23 cellular contexts compared by ENCODE assay signal in genomic region chr7:31372538-31372937, GRCh38. TPM values are rescaled to one million over a fixed set of nuclear protein-coding genes. Genes with fewer than 3 reads are reported as not detected.
"Had no signal": no experiment of that assay in that cellular context is flagged by ENCODE, and none has a peak within 500 bp of the region (broad histone marks: within the 10 kb centered on the region; RNA-seq: fewer than 3 reads in every experiment).

No MANE protein-coding gene starts in this region.

- H3K27ac ChIP-seq: KMS-11, SJCRH30 had no signal

- ATAC-seq: activated CD8-positive, alpha-beta T cell treated with anti-CD3 and anti-CD28 coated beads, Interleukin-2, amount 10 ng/mL, durations not matched to agents 7 days and 5 days had no signal

- H3K4me3 Mint-ChIP-seq: activated CD4-positive, alpha-beta T cell treated with anti-CD3 and anti-CD28 coated beads, Interleukin-2, amount 10 ng/mL, durations not matched to agents 7 days and 5 days; activated CD8-positive, alpha-beta T cell treated with anti-CD3 and anti-CD28 coated beads, Interleukin-2, amount 10 ng/mL, durations not matched to agents 7 days and 5 days; activated naive CD8-positive, alpha-beta T cell treated with anti-CD3 and anti-CD28 coated beads for 36 hours; activated T-cell treated with anti-CD3 and anti-CD28 coated beads, Interleukin-2, amount 50 U/mL, for 24 hours; T-helper 1 cell treated with Interleukin-12 subunit alpha and Interleukin-12 subunit beta and Interleukin-4 antibody, amounts not matched to agents 30 μg/mL and 1 μg/mL, for 36 hours; T-helper 2 cell treated with Interferon-gamma antibody and Interleukin-4, amounts not matched to agents 5 μg/mL and 100 μg/mL, for 36 hours had no signal

- H3K9me3 Mint-ChIP-seq: activated CD4-positive, alpha-beta T cell treated with anti-CD3 and anti-CD28 coated beads, Interleukin-2, amount 10 ng/mL, durations not matched to agents 7 days and 5 days; activated naive CD8-positive, alpha-beta T cell treated with anti-CD3 and anti-CD28 coated beads for 36 hours; activated T-cell treated with anti-CD3 and anti-CD28 coated beads, Interleukin-2, amount 50 U/mL, for 24 hours; T-helper 1 cell treated with Interleukin-12 subunit alpha and Interleukin-12 subunit beta and Interleukin-4 antibody, amounts not matched to agents 30 μg/mL and 1 μg/mL, for 36 hours; T-helper 2 cell treated with Interferon-gamma antibody and Interleukin-4, amounts not matched to agents 5 μg/mL and 100 μg/mL, for 36 hours had no signal

- H3K4me3 ChIP-seq: SJCRH30, SK-N-MC had no signal

- H3K9ac ChIP-seq: KMS-11 had no signal

- H3K4me2 ChIP-seq: KMS-11 had no signal

- H3K4me1 Mint-ChIP-seq: activated CD4-positive, alpha-beta T cell treated with anti-CD3 and anti-CD28 coated beads, Interleukin-2, amount 10 ng/mL, durations not matched to agents 7 days and 5 days; activated naive CD8-positive, alpha-beta T cell treated with anti-CD3 and anti-CD28 coated beads for 36 hours had no signal

- H3K27ac Mint-ChIP-seq: activated CD4-positive, alpha-beta T cell treated with anti-CD3 and anti-CD28 coated beads, Interleukin-2, amount 10 ng/mL, durations not matched to agents 7 days and 5 days; activated CD8-positive, alpha-beta T cell treated with anti-CD3 and anti-CD28 coated beads, Interleukin-2, amount 10 ng/mL, durations not matched to agents 7 days and 5 days; activated naive CD8-positive, alpha-beta T cell treated with anti-CD3 and anti-CD28 coated beads for 36 hours; activated T-cell treated with anti-CD3 and anti-CD28 coated beads, Interleukin-2, amount 50 U/mL, for 24 hours; T-helper 1 cell treated with Interleukin-12 subunit alpha and Interleukin-12 subunit beta and Interleukin-4 antibody, amounts not matched to agents 30 μg/mL and 1 μg/mL, for 36 hours; T-helper 2 cell treated with Interferon-gamma antibody and Interleukin-4, amounts not matched to agents 5 μg/mL and 100 μg/mL, for 36 hours had no signal

- H3K36me3 ChIP-seq: SJCRH30 had no signal

- H3K4me1 ChIP-seq: SJCRH30 had no signal

- DNase-seq: activated CD4-positive, alpha-beta T cell treated with anti-CD3 and anti-CD28 coated beads, Interleukin-2, amount 10 ng/mL, durations not matched to agents 7 days and 5 days; activated CD4-positive, alpha-beta T cell treated with anti-CD3 and anti-CD28 coated beads, Interleukin-2, amount 50 U/mL, for 48 hours; activated CD8-positive, alpha-beta T cell treated with anti-CD3 and anti-CD28 coated beads, Interleukin-2, amount 10 ng/mL, durations not matched to agents 7 days and 5 days; activated naive CD4-positive, alpha-beta T cell treated with anti-CD3 and anti-CD28 coated beads, Interleukin-2, amount 50 U/mL, for 16 hours; activated T-cell treated with anti-CD3 and anti-CD28 coated beads, Interleukin-2, amount 50 U/mL, for 24 hours; aorta; MM.1S; NCI-H1092; NCI-H1930; NCI-H2081 treated with DMSO at 0.1 percent for 48 hours; NCI-H226; NCI-H524 treated with DMSO at 0.1 percent for 48 hours had no signal

- H3K27me3 Mint-ChIP-seq: activated CD4-positive, alpha-beta T cell treated with anti-CD3 and anti-CD28 coated beads, Interleukin-2, amount 10 ng/mL, durations not matched to agents 7 days and 5 days; activated naive CD8-positive, alpha-beta T cell treated with anti-CD3 and anti-CD28 coated beads for 36 hours; activated T-cell treated with anti-CD3 and anti-CD28 coated beads, Interleukin-2, amount 50 U/mL, for 24 hours had no signal

- H3K9me3 ChIP-seq: SJCRH30 had no signal

- H3K36me3 Mint-ChIP-seq: activated naive CD8-positive, alpha-beta T cell treated with anti-CD3 and anti-CD28 coated beads for 36 hours had no signal

RNA-seq across cellular contexts. Expression of gene NEUROD6, which starts 32.0 kb away (rescaled TPM):
- total RNA-seq: activated CD4-positive, alpha-beta T cell treated with anti-CD3 and anti-CD28 coated beads, Interleukin-2, amount 10 ng/mL, durations not matched to agents 7 days and 5 days; activated CD8-positive, alpha-beta T cell treated with anti-CD3 and anti-CD28 coated beads, Interleukin-2, amount 10 ng/mL, durations not matched to agents 7 days and 5 days; activated naive CD8-positive, alpha-beta T cell treated with anti-CD3 and anti-CD28 coated beads for 36 hours; aorta; bronchial epithelial cell; chondrocyte; LHCN-M2; NCI-H460; RPMI7951; SJCRH30 had no signal
- polyA plus RNA-seq: aorta had no signal
